ENCODE assay signal across 8 cellular contexts in genomic region chr6:97497713-97498331, GRCh38.
A peak's percentile ranks its signal among the peaks of the same experiment; 100 is the strongest.
DNase-seq lines count a peak whose midpoint lies in the region; ATAC-seq and TF ChIP-seq lines count a peak whose summit lies in the region.

No MANE protein-coding gene starts in this region.

- H3K36me3 ChIP-seq in endodermal cell (ENCODE audit: control insufficient read depth, insufficient read depth, low read length): no peaks in the 10 kb centered on the region

- intact Hi-C loops in activated CD8-positive, alpha-beta T cell treated with anti-CD3 and anti-CD28 coated beads for 36 hours (cut with micrococcal nuclease): loop anchor here (1.0 kb wide), 1 partner anchor 1347 kb away; no protein-coding TSS in a partner anchor

- H3K4me1 ChIP-seq in endodermal cell (ENCODE audit: control insufficient read depth, insufficient read depth, low read length): no peaks in the 10 kb centered on the region

- ATAC-seq in GM21423 (IDR thresholded peaks at IDR 0.05; ENCODE audit: unreplicated experiment): peak; percentile 97
- ATAC-seq in activated CD8-positive, alpha-beta T cell treated with anti-CD3 and anti-CD28 coated beads for 36 hours: peak; percentile 93
- peak; percentile 92 for ATAC-seq in stimulated activated effector memory CD8-positive, alpha-beta T cell treated with anti-CD3 and anti-CD28 coated beads, Interleukin-12 subunit alpha, Interleukin-12 subunit beta, amount 100 ng/mL, for 72 hours

- H3K27ac ChIP-seq in endodermal cell (ENCODE audit: low read depth, low read length): no peak overlapping the region

- H3K9me3 Mint-ChIP-seq in activated CD8-positive, alpha-beta T cell treated with anti-CD3 and anti-CD28 coated beads for 36 hours: no peaks in the 10 kb centered on the region
- no peaks in the 10 kb centered on the region for H3K9me3 Mint-ChIP-seq in endodermal cell
- H3K9me3 Mint-ChIP-seq in stimulated activated effector memory CD8-positive, alpha-beta T cell treated with anti-CD3 and anti-CD28 coated beads, Interleukin-12 subunit alpha, Interleukin-12 subunit beta, amount 100 ng/mL, for 72 hours: no peaks in the 10 kb centered on the region

- H3K4me1 Mint-ChIP-seq in activated CD8-positive, alpha-beta T cell treated with anti-CD3 and anti-CD28 coated beads for 36 hours (ENCODE audit: low read depth): no peaks in the 10 kb centered on the region
- peaks cover 4% of the 10 kb centered on the region for H3K4me1 Mint-ChIP-seq in endodermal cell
- H3K4me1 Mint-ChIP-seq in stimulated activated effector memory CD8-positive, alpha-beta T cell treated with anti-CD3 and anti-CD28 coated beads, Interleukin-12 subunit alpha, Interleukin-12 subunit beta, amount 100 ng/mL, for 72 hours: no peaks in the 10 kb centered on the region

- H3K36me3 Mint-ChIP-seq in activated CD8-positive, alpha-beta T cell treated with anti-CD3 and anti-CD28 coated beads for 36 hours (ENCODE audit: low read depth): no peaks in the 10 kb centered on the region
- no peaks in the 10 kb centered on the region for H3K36me3 Mint-ChIP-seq in endodermal cell (ENCODE audit: low read depth)
- no peaks in the 10 kb centered on the region for H3K36me3 Mint-ChIP-seq in stimulated activated effector memory CD8-positive, alpha-beta T cell treated with anti-CD3 and anti-CD28 coated beads, Interleukin-12 subunit alpha, Interleukin-12 subunit beta, amount 100 ng/mL, for 72 hours

- DNase-seq in DMS153 treated with DMSO at 0.1 percent for 48 hours (lab: John Stamatoyannopoulos, UW; ENCODE audit: unreplicated experiment): peak; percentile 79
- peak; percentile 23 for DNase-seq in HPDE6-E6E7 (ENCODE audit: extremely low spot score)
- DNase-seq in NCI-H774 (lab: John Stamatoyannopoulos, UW): peak; percentile 72
- DNase-seq in activated CD8-positive, alpha-beta T cell treated with anti-CD3 and anti-CD28 coated beads for 36 hours: peak; percentile 69
- DNase-seq in endodermal cell: peak; percentile 78
- DNase-seq in middle frontal gyrus (ENCODE audit: extremely low spot score, low spot score): peak; percentile 58
- DNase-seq in stimulated activated effector memory CD8-positive, alpha-beta T cell treated with anti-CD3 and anti-CD28 coated beads, Interleukin-12 subunit alpha, Interleukin-12 subunit beta, amount 100 ng/mL, for 72 hours (ENCODE audit: low spot score in 2 of 2): peak; percentile 21 to 56

- no peak overlapping the region for H3K9ac ChIP-seq in endodermal cell (ENCODE audit: extremely low read depth, low read length, poor library complexity, severe bottlenecking)

- TF ChIP-seq CTCF in activated CD8-positive, alpha-beta T cell treated with anti-CD3 and anti-CD28 coated beads for 36 hours (IDR thresholded peaks at IDR 0.05): peak; percentile 94
- TF ChIP-seq CTCF in endodermal cell (conservative IDR thresholded peaks at IDR 0.05): peak; percentile 96

- CTCF ChIA-PET in activated CD8-positive, alpha-beta T cell treated with anti-CD3 and anti-CD28 coated beads for 36 hours (lab: Charles Lee): interaction anchor here (0.6 to 2.1 kb wide), 10 partner anchors 8 to 1348 kb away, joined by 3 to 12 read pairs (median 4); no protein-coding TSS in a partner anchor

- H3K27ac Mint-ChIP-seq in activated CD8-positive, alpha-beta T cell treated with anti-CD3 and anti-CD28 coated beads for 36 hours: no peak overlapping the region
- no peak overlapping the region for H3K27ac Mint-ChIP-seq in endodermal cell
- H3K27ac Mint-ChIP-seq in stimulated activated effector memory CD8-positive, alpha-beta T cell treated with anti-CD3 and anti-CD28 coated beads, Interleukin-12 subunit alpha, Interleukin-12 subunit beta, amount 100 ng/mL, for 72 hours: no peak overlapping the region

- no peak overlapping the region for H3K4me3 ChIP-seq in endodermal cell (ENCODE audit: low read length)

- 0 to 41% methylated on average over 2 to 4 of the region's 4 CpGs for WGBS in endodermal cell (ENCODE audit: insufficient coverage in 1 of 2, insufficient read length in 1 of 2), 2 experiments

- POLR2A ChIA-PET in activated CD8-positive, alpha-beta T cell treated with anti-CD3 and anti-CD28 coated beads for 36 hours (lab: Charles Lee): no interaction called here

- H3K27me3 Mint-ChIP-seq in activated CD8-positive, alpha-beta T cell treated with anti-CD3 and anti-CD28 coated beads for 36 hours: peaks cover 13% of the 10 kb centered on the region
- H3K27me3 Mint-ChIP-seq in endodermal cell (ENCODE audit: insufficient read depth): no peaks in the 10 kb centered on the region

- no peak overlapping the region for H3K4me3 Mint-ChIP-seq in activated CD8-positive, alpha-beta T cell treated with anti-CD3 and anti-CD28 coated beads for 36 hours
- H3K4me3 Mint-ChIP-seq in endodermal cell: no peak overlapping the region
- no peak overlapping the region for H3K4me3 Mint-ChIP-seq in stimulated activated effector memory CD8-positive, alpha-beta T cell treated with anti-CD3 and anti-CD28 coated beads, Interleukin-12 subunit alpha, Interleukin-12 subunit beta, amount 100 ng/mL, for 72 hours

- H3K27me3 ChIP-seq in endodermal cell (ENCODE audit: control insufficient read depth, insufficient read depth, low read length, poor library complexity, severe bottlenecking): no peaks in the 10 kb centered on the region

- no peaks in the 10 kb centered on the region for H3K9me3 ChIP-seq in endodermal cell (ENCODE audit: control insufficient read depth, low read length)

Comparison
In these comparisons a context has a peak if more than half of its experiments do, and no peak if none do; other contexts are left out.
1. DNase-seq: peak in every context shown above with its lines; median percentile 79 in DMS153 treated with DMSO at 0.1 percent for 48 hours; 78 in endodermal cell; 72 in NCI-H774; 69 in activated CD8-positive, alpha-beta T cell treated with anti-CD3 and anti-CD28 coated beads for 36 hours; 58 in middle frontal gyrus; 38 in stimulated activated effector memory CD8-positive, alpha-beta T cell treated with anti-CD3 and anti-CD28 coated beads, Interleukin-12 subunit alpha, Interleukin-12 subunit beta, amount 100 ng/mL, for 72 hours; 23 in HPDE6-E6E7.